Comparison of ENCODE assay signal across 8 cellular contexts in genomic region chr3:195635898-195636685, GRCh38. TPM values are rescaled to one million over a fixed set of nuclear protein-coding genes. Genes with fewer than 3 reads are reported as not detected.
DNase-seq lines count a peak whose midpoint lies in the region; ATAC-seq, FAIRE-seq and TF ChIP-seq lines count a peak whose summit lies in the region.
"Not testable (repeated sequence)": the region's sequence is repeated elsewhere in the genome, so short reads cannot be mapped to it uniquely, and the experiment has no call there.

No MANE protein-coding gene starts in this region.

- not testable (repeated sequence) for H3K36me3 ChIP-seq in HUES6 (ENCODE audit: control insufficient read depth, insufficient read depth, low read length); H1 (ENCODE audit: control insufficient read depth in 2 of 4, insufficient read depth in 4 of 4, low read length in 3 of 4); kidney (ENCODE audit: control insufficient read depth in 1 of 2, insufficient read depth in 2 of 2, low read length in 2 of 2); neural cell (ENCODE audit: insufficient read depth, low read length)

- not testable (repeated sequence) for DNase-seq in CD4-positive, alpha-beta T cell; activated naive CD4-positive, alpha-beta T cell treated with anti-CD3 and anti-CD28 coated beads, Interleukin-2, amount 10 ng/mL, durations not matched to agents 7 days and 5 days; stimulated activated naive CD8-positive, alpha-beta T cell treated with anti-CD3 and anti-CD28 coated beads, Interleukin-15, amount 100 ng/mL, for 72 hours
- DNase-seq in H1 (ENCODE audit: low read depth in 1 of 2, low spot score in 2 of 2) (peak in 1 of 2 experiments; percentile 63), kidney (peak; percentile 77)

- intact Hi-C loops in CD4-positive, alpha-beta T cell (cut with DNase I, micrococcal nuclease); kidney (cut with DNase I): not testable (repeated sequence)

- H3K9ac ChIP-seq in HUES6 (ENCODE audit: low read length); kidney (ENCODE audit: low read length in 2 of 2); neural cell (ENCODE audit: low read length): not testable (repeated sequence)
- peak overlapping the region in 1 of 4 experiments; percentile 16; a peak in 2 of 7 replicates for H3K9ac ChIP-seq in H1 (replicated peaks in 1 of 4; ENCODE audit: extremely low read depth in 1 of 4, low read depth in 3 of 4, low read length in 3 of 4)

- H3K9me2 ChIP-seq in neural cell (ENCODE audit: insufficient read depth, low read length) = not testable (repeated sequence)

- not testable (repeated sequence) for TF ChIP-seq POLR2A in H1 (IDR thresholded peaks at IDR 0.05; ENCODE audit: control extremely low read depth in 1 of 2, low read depth in 2 of 2, low read length in 2 of 2)

- not testable (repeated sequence) for TF ChIP-seq RAD21 in H1 (IDR thresholded peaks at IDR 0.05 in 1 of 2, conservative IDR thresholded peaks at IDR 0.05 in 1 of 2; ENCODE audit: low read depth in 2 of 2, low read length in 2 of 2); neural cell (conservative IDR thresholded peaks at IDR 0.05)

- not testable (repeated sequence) for H4K8ac ChIP-seq in H1 (ENCODE audit: extremely low read depth, insufficient read depth, low read length)

- not testable (repeated sequence) for H4K91ac ChIP-seq in H1 (replicated peaks; ENCODE audit: insufficient read length, low read length)

- WGBS in H1 (ENCODE audit: extremely low coverage in 1 of 2, insufficient coverage in 1 of 2, insufficient read length in 1 of 2, insufficient replicate concordance in 2 of 2, low coverage in 1 of 2, low lambda C conversion rate in 2 of 2, missing lambda C conversion rate in 1 of 2), 2 experiments = 71% methylated on average over 19 of the region's 21 CpGs; no CpG with 5 or more reads in 1 of the 2 experiments

- H3K79me1 ChIP-seq in H1 (ENCODE audit: low read depth, low read length) = not testable (repeated sequence)

- not testable (repeated sequence) for H2BK20ac ChIP-seq in H1 (ENCODE audit: low read length)

- H3K27me3 Mint-ChIP-seq in CD4-positive, alpha-beta T cell; T-helper 1 cell treated with Interleukin-12 subunit alpha and Interleukin-12 subunit beta and Interleukin-4 antibody, amounts not matched to agents 30 μg/mL and 1 μg/mL, for 36 hours (ENCODE audit: low read depth); activated naive CD4-positive, alpha-beta T cell treated with anti-CD3 and anti-CD28 coated beads, Interleukin-2, amount 10 ng/mL, durations not matched to agents 7 days and 5 days; stimulated activated naive CD8-positive, alpha-beta T cell treated with anti-CD3 and anti-CD28 coated beads, Interleukin-15, amount 100 ng/mL, for 72 hours: not testable (repeated sequence)

- H3K9me3 ChIP-seq in CD4-positive, alpha-beta T cell (ENCODE audit: control insufficient read depth, low read length); HUES6 (ENCODE audit: control insufficient read depth, insufficient read depth, low read depth, low read length); H1 (ENCODE audit: insufficient read depth in 2 of 2, low read depth in 1 of 2, low read length in 1 of 2); kidney (ENCODE audit: control insufficient read depth in 1 of 2, low read length in 2 of 2); neural cell (ENCODE audit: low read length): not testable (repeated sequence)

- not testable (repeated sequence) for H3K4me1 Mint-ChIP-seq in CD4-positive, alpha-beta T cell (ENCODE audit: low read depth); activated naive CD4-positive, alpha-beta T cell treated with anti-CD3 and anti-CD28 coated beads, Interleukin-2, amount 10 ng/mL, durations not matched to agents 7 days and 5 days
- peaks cover 11% of the 10 kb centered on the region for H3K4me1 Mint-ChIP-seq in T-helper 1 cell treated with Interleukin-12 subunit alpha and Interleukin-12 subunit beta and Interleukin-4 antibody, amounts not matched to agents 30 μg/mL and 1 μg/mL, for 36 hours (ENCODE audit: low read depth)
- H3K4me1 Mint-ChIP-seq in stimulated activated naive CD8-positive, alpha-beta T cell treated with anti-CD3 and anti-CD28 coated beads, Interleukin-15, amount 100 ng/mL, for 72 hours = peaks cover 37% of the 10 kb centered on the region

- not testable (repeated sequence) for H4K5ac ChIP-seq in H1 (ENCODE audit: insufficient read length, low read depth, low read length)

- not testable (repeated sequence) for H2AFZ ChIP-seq in H1 (ENCODE audit: low read length); neural cell (ENCODE audit: low read depth, low read length)

- H3K27me3 ChIP-seq in CD4-positive, alpha-beta T cell (ENCODE audit: control insufficient read depth, insufficient read depth, low read length); HUES6 (ENCODE audit: control insufficient read depth, insufficient read depth, low read length); H1 (replicated peaks in 1 of 4; ENCODE audit: control insufficient read depth in 3 of 4, extremely low read depth in 1 of 4, insufficient read depth in 3 of 4, low read length in 3 of 4); neural cell (ENCODE audit: insufficient read depth, low read depth, low read length): not testable (repeated sequence)

- H3K14ac ChIP-seq in H1 (ENCODE audit: insufficient read length) = not testable (repeated sequence)

- peak overlapping the region; percentile 63 for H3K27ac Mint-ChIP-seq in CD4-positive, alpha-beta T cell
- H3K27ac Mint-ChIP-seq in T-helper 1 cell treated with Interleukin-12 subunit alpha and Interleukin-12 subunit beta and Interleukin-4 antibody, amounts not matched to agents 30 μg/mL and 1 μg/mL, for 36 hours = peak overlapping the region; percentile 45
- H3K27ac Mint-ChIP-seq in activated naive CD4-positive, alpha-beta T cell treated with anti-CD3 and anti-CD28 coated beads, Interleukin-2, amount 10 ng/mL, durations not matched to agents 7 days and 5 days = not testable (repeated sequence)
- peak overlapping the region; percentile 6 to 36 for H3K27ac Mint-ChIP-seq in stimulated activated naive CD8-positive, alpha-beta T cell treated with anti-CD3 and anti-CD28 coated beads, Interleukin-15, amount 100 ng/mL, for 72 hours

- H3K56ac ChIP-seq in H1 (replicated peaks; ENCODE audit: insufficient read length, low read depth, low read length) = not testable (repeated sequence)

- peak overlapping the region; percentile 59 to 65 for H3K4me2 ChIP-seq in H1 (ENCODE audit: insufficient read depth in 1 of 2, low read depth in 2 of 2, low read length in 2 of 2)
- not testable (repeated sequence) for H3K4me2 ChIP-seq in neural cell (ENCODE audit: low read length)

- not testable (repeated sequence) for ATAC-seq in CD4-positive, alpha-beta T cell (ENCODE audit: poor library complexity); stimulated activated naive CD8-positive, alpha-beta T cell treated with anti-CD3 and anti-CD28 coated beads, Interleukin-15, amount 100 ng/mL, for 72 hours

- TF ChIP-seq EP300 in H1 (IDR thresholded peaks at IDR 0.05; ENCODE audit: borderline replicate concordance in 1 of 2, low read depth in 2 of 2, low read length in 2 of 2); neural cell (conservative IDR thresholded peaks at IDR 0.05; ENCODE audit: poor library complexity, severe bottlenecking): not testable (repeated sequence)

- not testable (repeated sequence) for H4K20me1 ChIP-seq in H1 (replicated peaks in 1 of 2; ENCODE audit: control insufficient read depth in 1 of 2, insufficient read depth in 2 of 2, low read length in 2 of 2); neural cell (ENCODE audit: insufficient read depth)

- not testable (repeated sequence) for H3K23ac ChIP-seq in H1 (ENCODE audit: insufficient read length)

- POLR2A ChIA-PET in CD4-positive, alpha-beta T cell (lab: Charles Lee); H1 (lab: Charles Lee; ENCODE audit: partially characterized antibody): not testable (repeated sequence)

- not testable (repeated sequence) for FAIRE-seq in H1 (lab: Jason Lieb, UNC); kidney (lab: Jason Lieb, UNC)

- H3K4me1 ChIP-seq in HUES6 (ENCODE audit: control insufficient read depth, insufficient read depth, low read length); H1 (replicated peaks in 1 of 4; ENCODE audit: control insufficient read depth in 3 of 4, insufficient read depth in 4 of 4, low read length in 3 of 4); kidney (ENCODE audit: control insufficient read depth in 1 of 2, insufficient read depth in 1 of 2, low read depth in 1 of 2, low read length in 2 of 2): not testable (repeated sequence)

- H2BK120ac ChIP-seq in H1 (replicated peaks; ENCODE audit: low read depth, low read length) = not testable (repeated sequence)

- not testable (repeated sequence) for H3K27ac ChIP-seq in CD4-positive, alpha-beta T cell (ENCODE audit: low read depth, low read length); HUES6 (ENCODE audit: low read depth, low read length); H1 (ENCODE audit: low read depth, low read length); kidney (ENCODE audit: low read depth in 2 of 2, low read length in 2 of 2); neural cell (ENCODE audit: low read length)

- CTCF ChIA-PET in CD4-positive, alpha-beta T cell (lab: Charles Lee); activated naive CD4-positive, alpha-beta T cell treated with anti-CD3 and anti-CD28 coated beads, Interleukin-2, amount 10 ng/mL, durations not matched to agents 7 days and 5 days (lab: Charles Lee); H1 (lab: Charles Lee; ENCODE audit: partially characterized antibody): not testable (repeated sequence)

- not testable (repeated sequence) for H3K23me2 ChIP-seq in H1 (ENCODE audit: low read depth, low read length)

- H3F3A ChIP-seq in neural cell (ENCODE audit: insufficient read depth, low read length, poor library complexity, severe bottlenecking) = not testable (repeated sequence)

- H3K36me3 Mint-ChIP-seq in CD4-positive, alpha-beta T cell (ENCODE audit: low read depth); T-helper 1 cell treated with Interleukin-12 subunit alpha and Interleukin-12 subunit beta and Interleukin-4 antibody, amounts not matched to agents 30 μg/mL and 1 μg/mL, for 36 hours (ENCODE audit: low read depth); activated naive CD4-positive, alpha-beta T cell treated with anti-CD3 and anti-CD28 coated beads, Interleukin-2, amount 10 ng/mL, durations not matched to agents 7 days and 5 days: not testable (repeated sequence)

- TF ChIP-seq CTCF in CD4-positive, alpha-beta T cell (IDR thresholded peaks at IDR 0.05); H1 (IDR thresholded peaks at IDR 0.05; ENCODE audit: control extremely low read depth in 1 of 3, insufficient read depth in 1 of 3, low read depth in 1 of 3, low read length in 3 of 3); kidney (IDR thresholded peaks at IDR 0.05; ENCODE audit: borderline replicate concordance, extremely low read depth, insufficient read depth); neural cell (IDR thresholded peaks at IDR 0.05; ENCODE audit: poor library complexity, severe bottlenecking): not testable (repeated sequence)

- H3K9me3 Mint-ChIP-seq in CD4-positive, alpha-beta T cell; T-helper 1 cell treated with Interleukin-12 subunit alpha and Interleukin-12 subunit beta and Interleukin-4 antibody, amounts not matched to agents 30 μg/mL and 1 μg/mL, for 36 hours; activated naive CD4-positive, alpha-beta T cell treated with anti-CD3 and anti-CD28 coated beads, Interleukin-2, amount 10 ng/mL, durations not matched to agents 7 days and 5 days; stimulated activated naive CD8-positive, alpha-beta T cell treated with anti-CD3 and anti-CD28 coated beads, Interleukin-15, amount 100 ng/mL, for 72 hours: not testable (repeated sequence)

- H3K18ac ChIP-seq in H1 (ENCODE audit: extremely low read depth, low read length) = not testable (repeated sequence)

- peak overlapping the region; percentile 85 for H3K4me3 Mint-ChIP-seq in CD4-positive, alpha-beta T cell
- peak overlapping the region; percentile 56 for H3K4me3 Mint-ChIP-seq in T-helper 1 cell treated with Interleukin-12 subunit alpha and Interleukin-12 subunit beta and Interleukin-4 antibody, amounts not matched to agents 30 μg/mL and 1 μg/mL, for 36 hours
- H3K4me3 Mint-ChIP-seq in activated naive CD4-positive, alpha-beta T cell treated with anti-CD3 and anti-CD28 coated beads, Interleukin-2, amount 10 ng/mL, durations not matched to agents 7 days and 5 days = peak overlapping the region; percentile 58
- H3K4me3 Mint-ChIP-seq in stimulated activated naive CD8-positive, alpha-beta T cell treated with anti-CD3 and anti-CD28 coated beads, Interleukin-15, amount 100 ng/mL, for 72 hours = peak overlapping the region; percentile 72

- not testable (repeated sequence) for H2BK12ac ChIP-seq in H1 (ENCODE audit: low read depth, low read length)

- H3K4me3 ChIP-seq in HUES6 (ENCODE audit: low read depth, low read length) = peak overlapping the region; percentile 37
- H3K4me3 ChIP-seq in H1 (ENCODE audit: extremely low read depth in 1 of 4, insufficient read depth in 2 of 4, low read depth in 3 of 4, low read length in 4 of 4) = peak overlapping the region; percentile 21 to 48 (median 28); a peak in 5 of 8 replicates
- H3K4me3 ChIP-seq in kidney (ENCODE audit: low read length in 2 of 2) = not testable (repeated sequence)
- peak overlapping the region; percentile 41 for H3K4me3 ChIP-seq in neural cell (ENCODE audit: low read length)

- H2BK15ac ChIP-seq in H1 (ENCODE audit: low read length) = not testable (repeated sequence)

- not testable (repeated sequence) for H2BK5ac ChIP-seq in H1 (ENCODE audit: low read depth, low read length)

- not testable (repeated sequence) for H2AK5ac ChIP-seq in H1 (ENCODE audit: low read depth, low read length)

- H3K4ac ChIP-seq in H1 (replicated peaks; ENCODE audit: insufficient read length, low read depth, low read length) = not testable (repeated sequence)

- H3K79me2 ChIP-seq in H1 (ENCODE audit: control insufficient read depth in 1 of 2, insufficient read depth in 2 of 2, low read length in 2 of 2); neural cell (replicated peaks; ENCODE audit: insufficient read depth, low read length): not testable (repeated sequence)

RNA-seq across cellular contexts. Expression of gene APOD, which starts 52.4 kb away (rescaled TPM):
- total RNA-seq in CD4-positive, alpha-beta T cell = not detected
- not detected in 2 replicates for total RNA-seq in H1 (2021; fragmentation: NEBNext Ultra II Directional; extraction: Animal tissue kit (Norgen Biotek cat#: 25700))
- not detected in 2 replicates for polyA plus RNA-seq in H1 (2011; rRNA removed)
- not detected for polyA plus RNA-seq in H1 (2011; cell fraction: cytosol; rRNA removed)
- polyA plus RNA-seq in H1 (2011; cell fraction: nucleus; rRNA removed) = not detected
- polyA plus RNA-seq in H1 (2012, experiment 1 of 2) = not detected in 4 replicates
- not detected for polyA plus RNA-seq in H1 (2012, experiment 2 of 2)
- 0.12 TPM for polyA plus RNA-seq in H1 (2013, experiment 1 of 2)
- 0.26 TPM for polyA plus RNA-seq in H1 (2013, experiment 2 of 2)
- polyA minus RNA-seq in H1 (2011; rRNA and poly(A)+ RNA removed) = 0.20 TPM in 1 of 2 replicates, not detected in the other
- not detected for polyA minus RNA-seq in H1 (2011; cell fraction: cytosol; rRNA and poly(A)+ RNA removed)
- not detected for polyA minus RNA-seq in H1 (2011; cell fraction: nucleus; rRNA and poly(A)+ RNA removed)
- total RNA-seq in kidney = 24.4 TPM
- 12.9 TPM for polyA plus RNA-seq in kidney (ENCODE audit: insufficient read depth, low read depth, low replicate concordance)
- not detected in 2 replicates for polyA plus RNA-seq in neural cell
- polyA minus RNA-seq in neural cell = not detected in 2 replicates

Comparison
In these comparisons a context has a peak if more than half of its experiments do, and no peak if none do; other contexts are left out.
1. RNA of gene APOD, which starts 52.4 kb away (total RNA-seq): 24.4 TPM in kidney (single experiment); not detected in CD4-positive, alpha-beta T cell and not detected in H1; every median in the first group is over 10 times any median in the second.
2. Peak in every context shown above with its lines, with median percentiles within 50 percentile points of each other: H3K4me3 Mint-ChIP-seq.